26 cellular contexts compared by ENCODE assay signal in genomic region chr11:121111053-121111724, GRCh38.
"Had no signal": no experiment of that assay in that cellular context is flagged by ENCODE, and none has a peak within 500 bp of the region (broad histone marks: within the 10 kb centered on the region; RNA-seq: fewer than 3 reads in every experiment).

No MANE protein-coding gene starts in this region.

- H3K36me3 ChIP-seq: left lung, lower lobe of right lung, pancreas, prostate gland, sigmoid colon, tibial nerve, uterus had no signal

- H3K27me3 ChIP-seq: pancreas, sigmoid colon, tibial nerve, uterus had no signal

- H3K4me1 ChIP-seq: pancreas, prostate gland had no signal

- ATAC-seq: left colon; left lung; lower lobe of right lung; naive thymus-derived CD8-positive, alpha-beta T cell; pancreas; stimulated activated memory B cell treated with anti-CD40 and anti-IgM and Interleukin-4, amounts not matched to agents 10 μg/mL and 1 μg/mL and 100 μg/mL, for 72 hours; stimulated activated naive CD8-positive, alpha-beta T cell treated with anti-CD3 and anti-CD28 coated beads, Interleukin-15, amount 100 ng/mL, for 72 hours had no signal

- DNase-seq: hypothalamus; kidney; left colon; left lung; lower lobe of right lung; mammary epithelial cell; mesenchymal stem cell; naive thymus-derived CD8-positive, alpha-beta T cell; nucleus accumbens; pancreas; posterior cingulate gyrus; retina; right cardiac atrium; sigmoid colon; stimulated activated CD4-positive, alpha-beta T cell treated with anti-CD3 and anti-CD28 coated beads, Interleukin-1b, Interleukin-23, amount 100 ng/mL, for 48 hours; stimulated activated CD4-positive, alpha-beta T cell treated with anti-CD3 and anti-CD28 coated beads, Interleukin-2, amount 100 ng/mL, for 48 hours; stimulated activated CD4-positive, alpha-beta T cell treated with anti-CD3 and anti-CD28 coated beads, Interleukin-4, amount 100 ng/mL, for 4 hours; stimulated activated CD8-positive, alpha-beta memory T cell treated with anti-CD3 and anti-CD28 coated beads, Interleukin-4, amount 100 ng/mL, for 48 hours; stimulated activated naive CD4-positive, alpha-beta T cell treated with Interleukin-2 at 50 U/mL for 16 hours; stimulated activated naive CD8-positive, alpha-beta T cell treated with anti-CD3 and anti-CD28 coated beads, Interleukin-15, amount 100 ng/mL, for 72 hours; substantia nigra; uterus had no signal

- H3K9me3 ChIP-seq: left lung, lower lobe of right lung, pancreas, prostate gland, sigmoid colon, tibial nerve, uterus had no signal

- H3K4me3 ChIP-seq: left lung, lower lobe of right lung, pancreas, prostate gland, sigmoid colon, smooth muscle cell, tibial nerve, uterus had no signal

- H3K27ac ChIP-seq: left lung, lower lobe of right lung, pancreas, prostate gland, sigmoid colon, tibial nerve, uterus had no signal
